Comparison of ENCODE assay signal across 25 cellular contexts in genomic region chr10:78691301-78692030, GRCh38.
"Had no signal": no experiment of that assay in that cellular context is flagged by ENCODE, and none has a peak within 500 bp of the region (broad histone marks: within the 10 kb centered on the region; RNA-seq: fewer than 3 reads in every experiment).

No MANE protein-coding gene starts in this region.

- H3K36me3 Mint-ChIP-seq: activated naive CD8-positive, alpha-beta T cell treated with anti-CD3 and anti-CD28 coated beads, Interleukin-2, amount 10 ng/mL, durations not matched to agents 7 days and 5 days; immature natural killer cell; natural killer cell had no signal

- H3K9me3 Mint-ChIP-seq: activated naive CD8-positive, alpha-beta T cell treated with anti-CD3 and anti-CD28 coated beads, Interleukin-2, amount 10 ng/mL, durations not matched to agents 7 days and 5 days; activated T-cell treated with anti-CD3 and anti-CD28 coated beads, Interleukin-2, amount 50 U/mL, for 4 hours; activated T-helper 2 cell treated with anti-CD3 and anti-CD28 coated beads, Interferon-gamma antibody, Interleukin-2, Interleukin-4, amounts not matched to agents 10 μg/mL and 5 μg/mL and 100 μg/mL, durations not matched to agents 14 hours and 24 hours and 36 hours; natural killer cell had no signal

- H3K4me3 Mint-ChIP-seq: activated naive CD8-positive, alpha-beta T cell treated with anti-CD3 and anti-CD28 coated beads, Interleukin-2, amount 10 ng/mL, durations not matched to agents 7 days and 5 days; activated T-cell treated with anti-CD3 and anti-CD28 coated beads, Interleukin-2, amount 50 U/mL, for 4 hours; immature natural killer cell; natural killer cell had no signal

- ATAC-seq: activated T-cell treated with anti-CD3 and anti-CD28 coated beads, Interleukin-2, amount 50 U/mL, for 4 hours; left lung; natural killer cell; right cardiac atrium had no signal

- H3K27ac ChIP-seq: breast epithelium, hepatocyte, left lung, thoracic aorta, upper lobe of left lung had no signal

- H3K27ac Mint-ChIP-seq: activated naive CD8-positive, alpha-beta T cell treated with anti-CD3 and anti-CD28 coated beads, Interleukin-2, amount 10 ng/mL, durations not matched to agents 7 days and 5 days; activated T-helper 2 cell treated with anti-CD3 and anti-CD28 coated beads, Interferon-gamma antibody, Interleukin-2, Interleukin-4, amounts not matched to agents 10 μg/mL and 5 μg/mL and 100 μg/mL, durations not matched to agents 14 hours and 24 hours and 36 hours; immature natural killer cell; natural killer cell; progenitor cell of endocrine pancreas had no signal

- DNase-seq: activated CD4-positive, alpha-beta T cell treated with anti-CD3 and anti-CD28 coated beads for 1 hour; activated CD8-positive, alpha-beta memory T cell treated with anti-CD3 and anti-CD28 coated beads, Interleukin-2, amount 50 U/mL, for 48 hours; activated naive CD4-positive, alpha-beta T cell treated with Interleukin-2 at 50 U/mL for 16 hours; activated naive CD8-positive, alpha-beta T cell treated with anti-CD3 and anti-CD28 coated beads, Interleukin-2, amount 10 ng/mL, durations not matched to agents 7 days and 5 days; activated T-cell treated with anti-CD3 and anti-CD28 coated beads, Interleukin-2, amount 50 U/mL, for 4 hours; amniotic stem cell; cerebellar nuclear complex; effector CD4-positive, alpha-beta T cell; foreskin melanocyte; glutamatergic neuron; immature natural killer cell; kidney glomerular epithelial cell; left lung; midbrain; natural killer cell; right cardiac atrium; stimulated activated CD4-positive, alpha-beta T cell treated with anti-CD3 and anti-CD28 coated beads, Interleukin-4, amount 100 ng/mL, for 24 hours; stimulated activated naive CD4-positive, alpha-beta T cell treated with Interleukin-2 at 50 U/mL for 16 hours; T-helper 1 cell; upper lobe of left lung had no signal

- H3K4me1 Mint-ChIP-seq: activated naive CD8-positive, alpha-beta T cell treated with anti-CD3 and anti-CD28 coated beads, Interleukin-2, amount 10 ng/mL, durations not matched to agents 7 days and 5 days; immature natural killer cell; natural killer cell had no signal
